Comparison of ENCODE assay signal across 8 cellular contexts in genomic region chr12:2057041-2057792, GRCh38. TPM values are rescaled to one million over a fixed set of nuclear protein-coding genes. Genes with fewer than 3 reads are reported as not detected.
DNase-seq lines count a peak whose midpoint lies in the region; ATAC-seq, FAIRE-seq and TF ChIP-seq lines count a peak whose summit lies in the region.

No MANE protein-coding gene starts in this region.

- H3K4me3 ChIP-seq in SU-DHL-6 (ENCODE audit: insufficient read depth, low read length, poor library complexity, severe bottlenecking) (no peak overlapping the region), endothelial cell of umbilical vein (replicated peaks in 1 of 3; ENCODE audit: insufficient read depth in 1 of 3, low read depth in 1 of 3, low read length in 3 of 3) (no peak overlapping the region), muscle layer of colon (ENCODE audit: low read depth in 1 of 2, low read length in 2 of 2) (peak overlapping the region; percentile 5 to 68), uterus (no peak overlapping the region)

- DNase-seq in G401 (ENCODE audit: low spot score) (peak; percentile 47), LoVo (ENCODE audit: low spot score) (peak; percentile 38), endothelial cell of umbilical vein (ENCODE audit: low read depth, low spot score) (peak; percentile 34), uterus (peak; percentile 64 to 77), GM19240 (ENCODE audit: insufficient read length, low spot score) (no peak)

- H3K4me1 ChIP-seq in endothelial cell of umbilical vein (ENCODE audit: control insufficient read depth, extremely low read depth, insufficient read depth, low read length) (peaks cover 3% of the 10 kb centered on the region), muscle layer of colon (ENCODE audit: insufficient read depth, low read length) (peaks cover 47% of the 10 kb centered on the region), uterus (peaks cover 3 to 5% of the 10 kb centered on the region in 2 donors)

- peak; percentile 86 for TF ChIP-seq CTCF in SU-DHL-6 (IDR thresholded peaks at IDR 0.05; ENCODE audit: insufficient read depth, low read length, poor library complexity, severe bottlenecking)
- TF ChIP-seq CTCF in endothelial cell of umbilical vein (IDR thresholded peaks at IDR 0.05; ENCODE audit: extremely low read depth in 1 of 2, insufficient read depth in 1 of 2, low read depth in 1 of 2, low read length in 2 of 2), result peak; percentile 54 to 70
- peak; percentile 64 to 71 (median 66) for TF ChIP-seq CTCF in uterus (IDR thresholded peaks at IDR 0.05)

- H3K9me1 ChIP-seq in endothelial cell of umbilical vein (replicated peaks; ENCODE audit: control insufficient read depth, extremely low read depth, insufficient read depth, low read length), result no peaks in the 10 kb centered on the region

- no peaks in the 10 kb centered on the region for H3K9me3 ChIP-seq in SU-DHL-6 (ENCODE audit: insufficient read depth, low read length)
- H3K9me3 ChIP-seq in endothelial cell of umbilical vein (replicated peaks; ENCODE audit: control insufficient read depth, insufficient read depth, low read length), result no peaks in the 10 kb centered on the region
- H3K9me3 ChIP-seq in muscle layer of colon (ENCODE audit: low read length), result no peaks in the 10 kb centered on the region
- H3K9me3 ChIP-seq in uterus, result no peaks in the 10 kb centered on the region

- intact Hi-C loops in endothelial cell of umbilical vein (cut with micrococcal nuclease) (loop anchor here (1.0 to 10.0 kb wide), 3 partner anchors 228 to 526 kb away; no protein-coding TSS in a partner anchor), uterus (cut with DNase I; ENCODE audit: low total_unique reads) (loop anchor here (10.0 kb wide), 2 partner anchors 218 to 528 kb away; no protein-coding TSS in a partner anchor)

- H3K36me3 ChIP-seq in SU-DHL-6 (ENCODE audit: low read length), result no peaks in the 10 kb centered on the region
- H3K36me3 ChIP-seq in endothelial cell of umbilical vein (ENCODE audit: control insufficient read depth in 2 of 2, extremely low read depth in 1 of 2, insufficient read depth in 2 of 2, low read length in 2 of 2), result no peaks in the 10 kb centered on the region
- peaks cover 10% of the 10 kb centered on the region for H3K36me3 ChIP-seq in muscle layer of colon (ENCODE audit: insufficient read depth, low read length)
- H3K36me3 ChIP-seq in uterus, result no peaks in the 10 kb centered on the region

- TF ChIP-seq POLR2A in endothelial cell of umbilical vein (IDR thresholded peaks at IDR 0.05; ENCODE audit: low read depth, low read length) (no peak), uterus (IDR thresholded peaks at IDR 0.05) (no peak)

- H3K79me2 ChIP-seq in SU-DHL-6 (ENCODE audit: insufficient read depth, low read length) (no peaks in the 10 kb centered on the region), endothelial cell of umbilical vein (ENCODE audit: control insufficient read depth, insufficient read depth, low read length) (no peaks in the 10 kb centered on the region)

- no peaks in the 10 kb centered on the region for H4K20me1 ChIP-seq in SU-DHL-6 (ENCODE audit: low read depth, low read length)
- H4K20me1 ChIP-seq in endothelial cell of umbilical vein (replicated peaks; ENCODE audit: control insufficient read depth, extremely low read depth, insufficient read depth, low read length), result no peaks in the 10 kb centered on the region

- no TSS peak for BruUV-seq in endothelial cell of umbilical vein (replicated peaks; lab: Mats Ljungman, UMichigan)

- H3F3A ChIP-seq in SU-DHL-6 (ENCODE audit: insufficient read depth), result no peaks in the 10 kb centered on the region

- in situ Hi-C loops in G401 (cut with HindIII; ENCODE audit: low sequenced_read_pairs), result no loop called here

- H3K9ac ChIP-seq in SU-DHL-6 (ENCODE audit: low read length) (no peak overlapping the region), endothelial cell of umbilical vein (replicated peaks; ENCODE audit: extremely low read depth, insufficient read depth, low read length) (no peak overlapping the region), muscle layer of colon (ENCODE audit: low read length) (peak overlapping the region; percentile 52)

- dilution Hi-C loops in endothelial cell of umbilical vein (cut with MboI; ENCODE audit: extremely low pct_ligation_motif_present, low sequenced_read_pairs), result no loop called here

- H3K4me2 ChIP-seq in SU-DHL-6 (ENCODE audit: low read depth, low read length, poor library complexity, severe bottlenecking) (no peak overlapping the region), endothelial cell of umbilical vein (ENCODE audit: insufficient read depth, low read length) (no peak overlapping the region)

- FAIRE-seq in endothelial cell of umbilical vein (lab: Jason Lieb, UNC), result no peak

- CTCF ChIA-PET in endothelial cell of umbilical vein (lab: Charles Lee), result interaction anchor here (1.1 to 2.1 kb wide), 3 partner anchors 524 to 527 kb away, joined by 4 to 8 read pairs (median 7); no protein-coding TSS in a partner anchor

- no peaks in the 10 kb centered on the region for H3K9me2 ChIP-seq in SU-DHL-6 (replicated peaks; ENCODE audit: insufficient read depth, low read length)

- POLR2A ChIA-PET in endothelial cell of umbilical vein (lab: Charles Lee), result no interaction called here

- H2AFZ ChIP-seq in SU-DHL-6 (ENCODE audit: low read depth, low read length, severe bottlenecking) (no peak overlapping the region), endothelial cell of umbilical vein (ENCODE audit: low read depth, low read length) (no peak overlapping the region)

- H3K27ac ChIP-seq in SU-DHL-6 (ENCODE audit: low read depth, low read length) (no peak overlapping the region), endothelial cell of umbilical vein (ENCODE audit: insufficient read depth, low read depth, low read length) (no peak overlapping the region), muscle layer of colon (ENCODE audit: low read depth, low read length) (peak overlapping the region; percentile 59), uterus (peak overlapping the region; percentile 57 to 97)

- H3K27me3 ChIP-seq in SU-DHL-6 (ENCODE audit: low read length) (no peaks in the 10 kb centered on the region), endothelial cell of umbilical vein (ENCODE audit: control insufficient read depth in 2 of 2, insufficient read depth in 2 of 2, low read length in 2 of 2) (peaks cover 36 to 43% of the 10 kb centered on the region in 2 experiments), muscle layer of colon (ENCODE audit: control insufficient read depth in 1 of 2, insufficient read depth in 2 of 2, low read length in 2 of 2) (no peaks in the 10 kb centered on the region), uterus (no peaks in the 10 kb centered on the region)

- no peak for ATAC-seq in HG03135 (IDR thresholded peaks at IDR 0.05; ENCODE audit: unreplicated experiment)

TF ChIP-seq in endothelial cell of umbilical vein, 7 proteins besides CTCF, POLR2A, EP300 and RAD21:
- TF ChIP-seq FOS (IDR thresholded peaks at IDR 0.05; ENCODE audit: borderline replicate concordance, insufficient read depth, low read length), result no peak
- TF ChIP-seq JUN (IDR thresholded peaks at IDR 0.05; ENCODE audit: borderline replicate concordance, insufficient read depth, insufficient read length, low read depth), result no peak
- no peak for TF ChIP-seq MYC (IDR thresholded peaks at IDR 0.05; ENCODE audit: low read depth, low read length)
- TF ChIP-seq POLR2AphosphoS5 (IDR thresholded peaks at IDR 0.05; ENCODE audit: insufficient read depth, low read depth, low read length), result no peak
- no peak for TF ChIP-seq MAX (IDR thresholded peaks at IDR 0.05; ENCODE audit: insufficient read depth, insufficient read length)
- TF ChIP-seq GATA2 (IDR thresholded peaks at IDR 0.05; ENCODE audit: insufficient read depth, insufficient read length, low read depth, low read length), result no peak
- TF ChIP-seq EZH2 (IDR thresholded peaks at IDR 0.05; ENCODE audit: borderline replicate concordance, low read depth, low read length, severe bottlenecking), result no peak

RNA-seq across cellular contexts. Expression of gene CACNA1C, which starts 4.4 kb away (rescaled TPM):
- total RNA-seq in G401 (2014; rRNA removed; shearing (Covaris generic)), result 1.7 and 2.8 TPM in 2 replicates
- not detected in 2 replicates for total RNA-seq in endothelial cell of umbilical vein
- polyA plus RNA-seq in endothelial cell of umbilical vein, result not detected in 2 replicates
- not detected in 2 replicates for polyA plus RNA-seq in endothelial cell of umbilical vein (2011; cell fraction: cytosol; rRNA removed)
- not detected in 2 replicates for polyA plus RNA-seq in endothelial cell of umbilical vein (2011; cell fraction: nucleus; rRNA removed)
- not detected in 2 replicates for polyA plus RNA-seq in endothelial cell of umbilical vein (2012)
- polyA minus RNA-seq in endothelial cell of umbilical vein, result not detected in 2 replicates
- not detected for polyA minus RNA-seq in endothelial cell of umbilical vein (2011; cell fraction: cytosol; rRNA and poly(A)+ RNA removed)
- polyA minus RNA-seq in endothelial cell of umbilical vein (2011; cell fraction: nucleus; rRNA and poly(A)+ RNA removed), result not detected in 2 replicates
- total RNA-seq in uterus, result 100 to 1,000 TPM in 1 of 4 donors, 10 to 100 TPM in 3; 15.9 to 121 (median 32.1) TPM

RNA-seq across cellular contexts. Expression of gene DCP1B, which starts 53.0 kb away (rescaled TPM):
- total RNA-seq in G401 (2014; rRNA removed; shearing (Covaris generic)), result 17.4 and 20.6 TPM in 2 replicates
- total RNA-seq in endothelial cell of umbilical vein (10.6 and 11.2 TPM in 2 replicates), uterus (10 to 100 TPM; 13.6 to 34.4 (median 20.7) TPM)
- 19.8 and 23.0 TPM in 2 replicates for polyA plus RNA-seq in endothelial cell of umbilical vein
- 21.6 and 24.1 TPM in 2 replicates for polyA plus RNA-seq in endothelial cell of umbilical vein (2011; cell fraction: cytosol; rRNA removed)
- polyA plus RNA-seq in endothelial cell of umbilical vein (2011; cell fraction: nucleus; rRNA removed), result 17.6 and 21.5 TPM in 2 replicates
- polyA plus RNA-seq in endothelial cell of umbilical vein (2012), result 11.0 and 14.1 TPM in 2 replicates
- 17.7 and 19.1 TPM in 2 replicates for polyA minus RNA-seq in endothelial cell of umbilical vein
- polyA minus RNA-seq in endothelial cell of umbilical vein (2011; cell fraction: cytosol; rRNA and poly(A)+ RNA removed), result 3.1 TPM
- 11.4 and 11.6 TPM in 2 replicates for polyA minus RNA-seq in endothelial cell of umbilical vein (2011; cell fraction: nucleus; rRNA and poly(A)+ RNA removed)

Comparison
In these comparisons a context has a peak if more than half of its experiments do, and no peak if none do; other contexts are left out.
1. H3K27ac ChIP-seq: peak in muscle layer of colon (single experiment) and uterus (2 of 2); none in SU-DHL-6 (single experiment) and endothelial cell of umbilical vein (single experiment).
2. H3K4me3 ChIP-seq: peak in muscle layer of colon (2 of 2); none in SU-DHL-6 (single experiment), endothelial cell of umbilical vein (0 of 3) and uterus (0 of 2).
3. Peak in every context shown above with its lines, with median percentiles within 50 percentile points of each other: CTCF ChIP-seq.